ENCODE assay signal across 11 cellular contexts in genomic region chr2:54581326-54582039, GRCh38.
DNase-seq lines count a peak whose midpoint lies in the region; ATAC-seq and TF ChIP-seq lines count a peak whose summit lies in the region.
"Had no signal": no experiment of that assay in that cellular context is flagged by ENCODE, and none has a peak within 500 bp of the region (broad histone marks: within the 10 kb centered on the region; RNA-seq: fewer than 3 reads in every experiment).

No MANE protein-coding gene starts in this region.

- peak overlapping the region; percentile 83 for H3K4me2 ChIP-seq in OCI-LY3 (ENCODE audit: low read length)

- peaks cover 84% of the 10 kb centered on the region for H3K4me1 Mint-ChIP-seq in T-helper 1 cell treated with Interleukin-12 subunit alpha and Interleukin-12 subunit beta and Interleukin-4 antibody, amounts not matched to agents 30 μg/mL and 1 μg/mL, for 36 hours (ENCODE audit: low read depth)
- peaks cover 73 to 99% (median 94%) of the 10 kb centered on the region in 7 donors for H3K4me1 Mint-ChIP-seq in naive thymus-derived CD4-positive, alpha-beta T cell
- H3K4me1 Mint-ChIP-seq in mesothelial cell of epicardium: peaks cover 79% of the 10 kb centered on the region

- H3K79me2 ChIP-seq in OCI-LY3 (ENCODE audit: low read length): peaks cover 10% of the 10 kb centered on the region; the same call in 1 of the 2 replicates

- TF ChIP-seq CTCF in OCI-LY3 (IDR thresholded peaks at IDR 0.05; ENCODE audit: low read depth, low read length) (no peak), mesothelial cell of epicardium (IDR thresholded peaks at IDR 0.05; ENCODE audit: unreplicated experiment) (no peak), omental fat pad (IDR thresholded peaks at IDR 0.05) (no peak)

- H3K27ac ChIP-seq in OCI-LY3 (ENCODE audit: low read length): peak overlapping the region; percentile 57
- peak overlapping the region; percentile 70 for H3K27ac ChIP-seq in naive thymus-derived CD4-positive, alpha-beta T cell (ENCODE audit: low read depth, low read length)

- H3K27me3 Mint-ChIP-seq in T-helper 1 cell treated with Interleukin-12 subunit alpha and Interleukin-12 subunit beta and Interleukin-4 antibody, amounts not matched to agents 30 μg/mL and 1 μg/mL, for 36 hours (ENCODE audit: low read depth): no peaks in the 10 kb centered on the region
- no peaks in the 10 kb centered on the region for H3K27me3 Mint-ChIP-seq in naive thymus-derived CD4-positive, alpha-beta T cell
- no peaks in the 10 kb centered on the region for H3K27me3 Mint-ChIP-seq in mesothelial cell of epicardium (ENCODE audit: low read depth)

- CTCF ChIA-PET in naive thymus-derived CD4-positive, alpha-beta T cell (lab: Charles Lee): interaction anchor here (1.1 to 1.5 kb wide), 2 partner anchors 18 to 59 kb away, joined by 3 read pairs; no protein-coding TSS in a partner anchor

- no peak overlapping the region for H2AFZ ChIP-seq in OCI-LY3 (ENCODE audit: low read depth, low read length)

- no peaks in the 10 kb centered on the region for H3K27me3 ChIP-seq in OCI-LY3 (ENCODE audit: low read depth, low read length)
- no peaks in the 10 kb centered on the region for H3K27me3 ChIP-seq in naive thymus-derived CD4-positive, alpha-beta T cell (ENCODE audit: control insufficient read depth in 2 of 2, insufficient read depth in 2 of 2, low read length in 2 of 2)

- H3K9ac ChIP-seq in OCI-LY3 (ENCODE audit: low read length): peak overlapping the region; percentile 48

- no peak for DNase-seq in T-helper 1 cell
- no peak for DNase-seq in naive thymus-derived CD4-positive, alpha-beta T cell
- DNase-seq in mesothelial cell of epicardium (ENCODE audit: low spot score in 2 of 2, unreplicated experiment in 2 of 2): no peak
- no peak for DNase-seq in omental fat pad (ENCODE audit: low spot score)
- no peak for DNase-seq in activated CD8-positive, alpha-beta memory T cell treated with anti-CD3 and anti-CD28 coated beads for 24 hours
- DNase-seq: cerebellar nuclear complex, hippocampal formation, NCI-H446 had no signal

- intact Hi-C loops in naive thymus-derived CD4-positive, alpha-beta T cell (cut with micrococcal nuclease): loop anchor here in 1 of 2 donors (10.0 kb wide), 1 partner anchor 473 kb away; the partner anchor contains the start of gene RTN4

- H3K4me3 Mint-ChIP-seq in T-helper 1 cell treated with Interleukin-12 subunit alpha and Interleukin-12 subunit beta and Interleukin-4 antibody, amounts not matched to agents 30 μg/mL and 1 μg/mL, for 36 hours: peak overlapping the region; percentile 54
- peak overlapping the region; percentile 61 to 93 (median 77) for H3K4me3 Mint-ChIP-seq in naive thymus-derived CD4-positive, alpha-beta T cell
- H3K4me3 Mint-ChIP-seq in mesothelial cell of epicardium: no peak overlapping the region

- POLR2A ChIA-PET in naive thymus-derived CD4-positive, alpha-beta T cell (lab: Charles Lee): interaction anchor here (0.6 to 11.3 kb wide), 9 partner anchors 8 to 39 kb away, joined by 3 to 223 read pairs (median 5); no protein-coding TSS in a partner anchor

- no peaks in the 10 kb centered on the region for H3K9me3 ChIP-seq in OCI-LY3 (ENCODE audit: insufficient read depth, low read length)
- H3K9me3 ChIP-seq in naive thymus-derived CD4-positive, alpha-beta T cell (ENCODE audit: control insufficient read depth in 2 of 3, low read length in 3 of 3): no peaks in the 10 kb centered on the region

- H3K9me3 Mint-ChIP-seq in T-helper 1 cell treated with Interleukin-12 subunit alpha and Interleukin-12 subunit beta and Interleukin-4 antibody, amounts not matched to agents 30 μg/mL and 1 μg/mL, for 36 hours: no peaks in the 10 kb centered on the region
- H3K9me3 Mint-ChIP-seq in naive thymus-derived CD4-positive, alpha-beta T cell: peaks cover 0 to 3% (median 0%) of the 10 kb centered on the region in 11 donors
- H3K9me3 Mint-ChIP-seq in mesothelial cell of epicardium: no peaks in the 10 kb centered on the region

- ATAC-seq in GM21619 (IDR thresholded peaks at IDR 0.05; ENCODE audit: unreplicated experiment) (peak; percentile 35), omental fat pad (ENCODE audit: low FRiP score) (no peak)
- no peak for ATAC-seq in naive thymus-derived CD4-positive, alpha-beta T cell

- peak overlapping the region; percentile 69 for H3K27ac Mint-ChIP-seq in T-helper 1 cell treated with Interleukin-12 subunit alpha and Interleukin-12 subunit beta and Interleukin-4 antibody, amounts not matched to agents 30 μg/mL and 1 μg/mL, for 36 hours
- H3K27ac Mint-ChIP-seq in naive thymus-derived CD4-positive, alpha-beta T cell: peak overlapping the region; percentile 83 to 97 (median 94)
- H3K27ac Mint-ChIP-seq in mesothelial cell of epicardium: no peak overlapping the region

- H3K36me3 ChIP-seq in OCI-LY3 (replicated peaks; ENCODE audit: low read depth, low read length): no peaks in the 10 kb centered on the region
- H3K36me3 ChIP-seq in naive thymus-derived CD4-positive, alpha-beta T cell (ENCODE audit: control insufficient read depth in 2 of 3, insufficient read depth in 3 of 3, low read length in 3 of 3): no peaks in the 10 kb centered on the region

- H3K4me3 ChIP-seq in OCI-LY3 (ENCODE audit: low read length): peak overlapping the region; percentile 65
- H3K4me3 ChIP-seq in naive thymus-derived CD4-positive, alpha-beta T cell (ENCODE audit: low read length): peak overlapping the region; percentile 23

- H3K36me3 Mint-ChIP-seq in T-helper 1 cell treated with Interleukin-12 subunit alpha and Interleukin-12 subunit beta and Interleukin-4 antibody, amounts not matched to agents 30 μg/mL and 1 μg/mL, for 36 hours (ENCODE audit: low read depth): peaks cover 21% of the 10 kb centered on the region
- H3K36me3 Mint-ChIP-seq in naive thymus-derived CD4-positive, alpha-beta T cell: peaks cover 3 to 29% (median 5%) of the 10 kb centered on the region in 5 donors
- H3K36me3 Mint-ChIP-seq in mesothelial cell of epicardium: no peaks in the 10 kb centered on the region

- no peaks in the 10 kb centered on the region for H4K20me1 ChIP-seq in OCI-LY3 (ENCODE audit: insufficient read depth, low read length)

- peaks cover 51% of the 10 kb centered on the region for H3K4me1 ChIP-seq in OCI-LY3 (ENCODE audit: low read length)
- H3K4me1 ChIP-seq in naive thymus-derived CD4-positive, alpha-beta T cell (ENCODE audit: control insufficient read depth in 2 of 2, insufficient read depth in 2 of 2, low read length in 2 of 2): peaks cover 82 to 92% of the 10 kb centered on the region in 2 donors
